In the genomic region with DNA sequence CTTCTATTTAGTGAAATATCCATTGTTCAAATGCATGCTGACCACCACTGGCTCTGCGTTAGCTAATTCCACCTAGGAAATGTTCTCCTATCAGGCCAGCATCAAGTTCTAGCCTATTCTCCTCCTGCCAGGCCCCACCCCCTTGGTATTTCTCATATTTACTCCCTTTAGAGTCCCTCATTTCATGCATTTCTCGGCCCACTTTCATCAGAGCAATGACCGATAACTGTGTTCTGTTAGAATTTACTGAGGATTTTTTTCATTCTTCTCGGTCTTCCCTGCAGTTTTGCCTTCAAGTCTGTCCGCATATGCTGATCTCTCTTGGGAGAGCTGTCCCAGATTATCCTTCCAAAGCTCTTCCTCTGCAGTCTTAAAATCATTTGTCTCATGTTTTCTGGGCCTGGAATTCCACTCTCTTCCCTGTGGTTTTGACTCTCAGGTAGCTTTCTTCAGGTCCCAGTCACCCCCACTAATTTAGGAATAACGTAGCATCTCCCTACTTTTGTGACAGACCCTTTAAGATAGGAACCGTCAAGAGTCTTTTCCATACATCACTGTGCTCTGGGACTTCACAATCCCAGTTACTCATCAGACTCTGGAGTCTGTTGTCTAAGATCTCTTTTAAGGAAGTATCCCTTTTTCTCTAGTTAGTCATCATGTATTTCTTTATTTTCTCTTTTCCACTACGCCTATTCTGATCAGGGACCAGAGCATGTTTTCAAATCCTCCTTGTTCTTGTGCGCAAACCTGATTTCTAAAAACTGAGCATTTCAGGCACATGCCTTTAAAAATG, we compare ENCODE assay signal across 2 cellular contexts.
TF ChIP-seq lines count a peak whose summit lies in the region.

No MANE protein-coding gene starts in this region.

TF ChIP-seq in SK-N-SH, 30 proteins besides CTCF, POLR2A, EP300 and RAD21:
- TF ChIP-seq, protein P1, sequence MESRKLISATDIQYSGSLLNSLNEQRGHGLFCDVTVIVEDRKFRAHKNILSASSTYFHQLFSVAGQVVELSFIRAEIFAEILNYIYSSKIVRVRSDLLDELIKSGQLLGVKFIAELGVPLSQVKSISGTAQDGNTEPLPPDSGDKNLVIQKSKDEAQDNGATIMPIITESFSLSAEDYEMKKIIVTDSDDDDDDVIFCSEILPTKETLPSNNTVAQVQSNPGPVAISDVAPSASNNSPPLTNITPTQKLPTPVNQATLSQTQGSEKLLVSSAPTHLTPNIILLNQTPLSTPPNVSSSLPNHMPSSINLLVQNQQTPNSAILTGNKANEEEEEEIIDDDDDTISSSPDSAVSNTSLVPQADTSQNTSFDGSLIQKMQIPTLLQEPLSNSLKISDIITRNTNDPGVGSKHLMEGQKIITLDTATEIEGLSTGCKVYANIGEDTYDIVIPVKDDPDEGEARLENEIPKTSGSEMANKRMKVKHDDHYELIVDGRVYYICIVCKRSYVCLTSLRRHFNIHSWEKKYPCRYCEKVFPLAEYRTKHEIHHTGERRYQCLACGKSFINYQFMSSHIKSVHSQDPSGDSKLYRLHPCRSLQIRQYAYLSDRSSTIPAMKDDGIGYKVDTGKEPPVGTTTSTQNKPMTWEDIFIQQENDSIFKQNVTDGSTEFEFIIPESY (IDR thresholded peaks at IDR 0.05; ENCODE audit: borderline replicate concordance, low read depth), result no peak
- TF ChIP-seq POLR2AphosphoS5 (IDR thresholded peaks at IDR 0.05; ENCODE audit: low read depth, low read length) (no peak), MXI1 (IDR thresholded peaks at IDR 0.05; ENCODE audit: low read depth, low read length) (no peak), MEF2A (IDR thresholded peaks at IDR 0.05; ENCODE audit: borderline replicate concordance, low read depth) (no peak), EZH2phosphoT487 (IDR thresholded peaks at IDR 0.05; ENCODE audit: borderline replicate concordance, low read depth) (no peak), GABPA (IDR thresholded peaks at IDR 0.05; ENCODE audit: low read depth) (no peak), FOXJ3 (CRISPR knock-in tag; IDR thresholded peaks at IDR 0.05) (no peak), NRF1 (IDR thresholded peaks at IDR 0.05; ENCODE audit: low read depth, low read length) (no peak)

TF ChIP-seq in SK-N-SH treated with all-trans-retinoic acid at 6 μM for 48 hours, 23 proteins besides CTCF, POLR2A, EP300 and RAD21 (continued from another document):
- TF ChIP-seq, protein P2, sequence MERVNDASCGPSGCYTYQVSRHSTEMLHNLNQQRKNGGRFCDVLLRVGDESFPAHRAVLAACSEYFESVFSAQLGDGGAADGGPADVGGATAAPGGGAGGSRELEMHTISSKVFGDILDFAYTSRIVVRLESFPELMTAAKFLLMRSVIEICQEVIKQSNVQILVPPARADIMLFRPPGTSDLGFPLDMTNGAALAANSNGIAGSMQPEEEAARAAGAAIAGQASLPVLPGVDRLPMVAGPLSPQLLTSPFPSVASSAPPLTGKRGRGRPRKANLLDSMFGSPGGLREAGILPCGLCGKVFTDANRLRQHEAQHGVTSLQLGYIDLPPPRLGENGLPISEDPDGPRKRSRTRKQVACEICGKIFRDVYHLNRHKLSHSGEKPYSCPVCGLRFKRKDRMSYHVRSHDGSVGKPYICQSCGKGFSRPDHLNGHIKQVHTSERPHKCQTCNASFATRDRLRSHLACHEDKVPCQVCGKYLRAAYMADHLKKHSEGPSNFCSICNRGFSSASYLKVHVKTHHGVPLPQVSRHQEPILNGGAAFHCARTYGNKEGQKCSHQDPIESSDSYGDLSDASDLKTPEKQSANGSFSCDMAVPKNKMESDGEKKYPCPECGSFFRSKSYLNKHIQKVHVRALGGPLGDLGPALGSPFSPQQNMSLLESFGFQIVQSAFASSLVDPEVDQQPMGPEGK (CRISPR knock-in tag; IDR thresholded peaks at IDR 0.05; ENCODE audit: borderline replicate concordance), result no peak
- TF ChIP-seq BACH2 (CRISPR knock-in tag; IDR thresholded peaks at IDR 0.05; ENCODE audit: borderline replicate concordance) (no peak), ESRRG (CRISPR knock-in tag; IDR thresholded peaks at IDR 0.05) (no peak)
